ENCODE assay signal across 8 cellular contexts in the genomic region with DNA sequence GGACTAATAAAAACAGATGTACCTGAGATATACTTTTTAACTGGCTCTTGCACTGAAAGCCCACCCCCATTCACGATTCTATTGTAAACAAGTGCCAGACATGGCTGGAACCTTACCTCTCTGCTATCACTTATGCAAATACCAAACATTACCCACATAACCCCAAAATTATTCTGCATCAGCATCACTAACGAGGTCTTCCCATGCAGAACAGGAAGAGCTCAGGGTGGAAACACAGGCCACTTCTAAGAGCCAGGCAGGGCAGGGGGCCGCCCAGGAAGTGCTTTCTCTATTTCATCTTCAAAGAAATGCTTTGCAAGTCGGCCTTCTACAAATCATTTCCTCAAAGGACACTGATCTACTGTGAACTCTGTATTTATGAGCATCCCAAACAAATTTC. TPM values are rescaled to one million over a fixed set of nuclear protein-coding genes. Genes with fewer than 3 reads are reported as not detected.
A peak's percentile ranks its signal among the peaks of the same experiment; 100 is the strongest.
DNase-seq lines count a peak whose midpoint lies in the region; ATAC-seq and TF ChIP-seq lines count a peak whose summit lies in the region.
"Had no signal": no experiment of that assay in that cellular context is flagged by ENCODE, and none has a peak within 500 bp of the region (broad histone marks: within the 10 kb centered on the region; RNA-seq: fewer than 3 reads in every experiment).

No MANE protein-coding gene starts in this region.

- DNase-seq in HL-60 (ENCODE audit: low read depth in 1 of 2, low spot score in 1 of 2), result peak in 1 of 2 experiments; percentile 52
- DNase-seq in T-helper 22 cell (ENCODE audit: low read depth), result peak; percentile 64
- DNase-seq in effector CD4-positive, alpha-beta T cell, result peak; percentile 53
- DNase-seq in CD1c-positive myeloid dendritic cell (ENCODE audit: extremely low spot score), result no peak
- no peak for DNase-seq in posterior vena cava (ENCODE audit: low spot score)
- DNase-seq: SJCRH30 had no signal

- no peak for ATAC-seq in HG02798 (IDR thresholded peaks at IDR 0.05; ENCODE audit: poor library complexity, unreplicated experiment)

- H3K36me3 ChIP-seq in skeletal muscle satellite cell (ENCODE audit: insufficient read depth, low read length), result peaks cover 82% of the 10 kb centered on the region
- H3K36me3 ChIP-seq: SJCRH30 had no signal

- H3K4me3 ChIP-seq in HL-60 (replicated peaks; ENCODE audit: insufficient read depth, low read length) (peak overlapping the region; percentile 60), skeletal muscle satellite cell (ENCODE audit: low read length) (peak overlapping the region; percentile 87)
- H3K4me3 ChIP-seq: SJCRH30 had no signal

- peak overlapping the region; percentile 80 for H3K9ac ChIP-seq in skeletal muscle satellite cell (ENCODE audit: low read depth, low read length)

- peaks cover 79% of the 10 kb centered on the region for H3K4me1 ChIP-seq in skeletal muscle satellite cell (ENCODE audit: control insufficient read depth, insufficient read depth, low read length)
- H3K4me1 ChIP-seq: SJCRH30 had no signal

- H3K4me2 ChIP-seq in skeletal muscle satellite cell (ENCODE audit: low read length), result peak overlapping the region; percentile 98

- no peaks in the 10 kb centered on the region for H3K9me3 ChIP-seq in skeletal muscle satellite cell (replicated peaks; ENCODE audit: low read length)
- H3K9me3 ChIP-seq: SJCRH30 had no signal

- no peak for TF ChIP-seq CTCF in HL-60 (IDR thresholded peaks at IDR 0.05; ENCODE audit: insufficient read depth, low read length)

- intact Hi-C loops in posterior vena cava (cut with DNase I), result no loop called here

- H3K27me3 ChIP-seq in HL-60 (ENCODE audit: insufficient read depth, poor library complexity, severe bottlenecking) (no peaks in the 10 kb centered on the region), skeletal muscle satellite cell (ENCODE audit: control insufficient read depth, insufficient read depth, low read length) (no peaks in the 10 kb centered on the region)
- H3K27me3 ChIP-seq: SJCRH30 had no signal

- no peak overlapping the region for H3K27ac ChIP-seq in HL-60 (replicated peaks)
- H3K27ac ChIP-seq: SJCRH30 had no signal

RNA-seq across cellular contexts. Expression of a gene that starts 7.3 kb away (rescaled TPM):
- total RNA-seq in skeletal muscle satellite cell (2012; rRNA removed), result 2.0 and 2.4 TPM in 2 replicates
- 10 to 100 TPM; 15.9 to 25.1 TPM for total RNA-seq in posterior vena cava

Comparison
In these comparisons a context has a peak if more than half of its experiments do, and no peak if none do; other contexts are left out.
1. DNase-seq: peak in T-helper 22 cell (single experiment) and effector CD4-positive, alpha-beta T cell (single experiment); none in CD1c-positive myeloid dendritic cell (single experiment) and posterior vena cava (single experiment).